ENCODE assay signal across 9 cellular contexts in genomic region chr2:54604771-54605350, GRCh38.
DNase-seq lines count a peak whose midpoint lies in the region; ATAC-seq, FAIRE-seq and TF ChIP-seq lines count a peak whose summit lies in the region.
"Had no signal": no experiment of that assay in that cellular context is flagged by ENCODE, and none has a peak within 500 bp of the region (broad histone marks: within the 10 kb centered on the region; RNA-seq: fewer than 3 reads in every experiment).

No MANE protein-coding gene starts in this region.

- peak overlapping the region; percentile 84 to 98 (median 89) for H3K27ac Mint-ChIP-seq in naive thymus-derived CD8-positive, alpha-beta T cell

- H3K27me3 ChIP-seq in ascending aorta (no peaks in the 10 kb centered on the region), uterus (no peaks in the 10 kb centered on the region), vagina (no peaks in the 10 kb centered on the region)

- no peak for FAIRE-seq in GM12892 (lab: Jason Lieb, UNC)
- no peak for FAIRE-seq in urothelium cell line (lab: Jason Lieb, UNC)

- POLR2A ChIA-PET in naive thymus-derived CD8-positive, alpha-beta T cell (lab: Charles Lee), result interaction anchor here (0.6 to 4.6 kb wide), 11 partner anchors 9 to 729 kb away, joined by 3 to 32 read pairs (median 5); no protein-coding TSS in a partner anchor

- H3K4me1 Mint-ChIP-seq in naive thymus-derived CD8-positive, alpha-beta T cell, result peaks cover 68 to 95% (median 92%) of the 10 kb centered on the region in 4 donors

- TF ChIP-seq POLR2A in uterus (IDR thresholded peaks at IDR 0.05) (no peak), vagina (IDR thresholded peaks at IDR 0.05) (no peak), GM12892 (IDR thresholded peaks at IDR 0.05; ENCODE audit: low read depth, low read length) (no peak)

- no peak for TF ChIP-seq CTCF in ascending aorta (IDR thresholded peaks at IDR 0.05)
- TF ChIP-seq CTCF in uterus (IDR thresholded peaks at IDR 0.05), result no peak
- TF ChIP-seq CTCF in vagina (IDR thresholded peaks at IDR 0.05), result no peak

- H3K36me3 ChIP-seq in ascending aorta, result no peaks in the 10 kb centered on the region
- H3K36me3 ChIP-seq in uterus, result no peaks in the 10 kb centered on the region
- peaks cover 0 to 3% of the 10 kb centered on the region in 2 donors for H3K36me3 ChIP-seq in vagina

- DNase-seq in stimulated activated CD4-positive, alpha-beta T cell treated with anti-CD3 and anti-CD28 coated beads, Interleukin-1b, Interleukin-23, amount 100 ng/mL, for 48 hours, result peak; percentile 35
- DNase-seq in stimulated activated CD4-positive, alpha-beta T cell treated with anti-CD3 and anti-CD28 coated beads, Interleukin-12 subunit alpha, Interleukin-12 subunit beta, amount 100 ng/mL, for 4 hours, result no peak
- DNase-seq in ascending aorta (ENCODE audit: low spot score in 2 of 2) (no peak), uterus (no peak), vagina (ENCODE audit: extremely low spot score in 2 of 2) (no peak), GM12892 (ENCODE audit: insufficient read length) (no peak), urothelium cell line (ENCODE audit: low spot score) (no peak)
- DNase-seq in naive thymus-derived CD8-positive, alpha-beta T cell, result no peak
- DNase-seq: NCI-H345 had no signal

- H3K27ac ChIP-seq in ascending aorta (peak overlapping the region; percentile 75 to 79), uterus (peak overlapping the region; percentile 14 to 52), vagina (no peak overlapping the region)

- no peaks in the 10 kb centered on the region for H3K27me3 Mint-ChIP-seq in naive thymus-derived CD8-positive, alpha-beta T cell

- H3K4me1 ChIP-seq in ascending aorta (peaks cover 16 to 57% of the 10 kb centered on the region in 2 donors), uterus (peaks cover 0 to 4% of the 10 kb centered on the region in 2 donors), vagina (peaks cover 89% of the 10 kb centered on the region)

- peak; percentile 22 to 28 for ATAC-seq in naive thymus-derived CD8-positive, alpha-beta T cell

- H3K9me3 ChIP-seq in ascending aorta (no peaks in the 10 kb centered on the region), uterus (no peaks in the 10 kb centered on the region), vagina (no peaks in the 10 kb centered on the region)

- H3K9me3 Mint-ChIP-seq in naive thymus-derived CD8-positive, alpha-beta T cell, result no peaks in the 10 kb centered on the region

- peak overlapping the region; percentile 60 to 84 (median 68) for H3K4me3 Mint-ChIP-seq in naive thymus-derived CD8-positive, alpha-beta T cell

- peaks cover 0 to 14% (median 2%) of the 10 kb centered on the region in 3 donors for H3K36me3 Mint-ChIP-seq in naive thymus-derived CD8-positive, alpha-beta T cell

- intact Hi-C loops in ascending aorta (cut with DNase I), result loop anchor here (5.0 kb wide), 2 partner anchors 83 to 148 kb away; partner anchors contain the start of gene SPTBN1
- intact Hi-C loops in uterus (cut with DNase I; ENCODE audit: low total_unique reads), result no loop called here
- intact Hi-C loops in vagina (cut with DNase I), result no loop called here

- H3K4me3 ChIP-seq in ascending aorta (no peak overlapping the region), uterus (no peak overlapping the region), vagina (no peak overlapping the region)
